Comparison of ENCODE assay signal across 28 cellular contexts in genomic region chr5:94130077-94130476, GRCh38.
"Had no signal": no experiment of that assay in that cellular context is flagged by ENCODE, and none has a peak within 500 bp of the region (broad histone marks: within the 10 kb centered on the region; RNA-seq: fewer than 3 reads in every experiment).

No MANE protein-coding gene starts in this region.

- ATAC-seq: naive thymus-derived CD4-positive, alpha-beta T cell; natural killer cell; psoas muscle; right cardiac atrium; right lobe of liver; stimulated activated memory B cell treated with anti-CD40 and anti-IgM and Interleukin-4, amounts not matched to agents 10 μg/mL and 1 μg/mL and 100 μg/mL, for 72 hours; stimulated activated naive CD8-positive, alpha-beta T cell treated with anti-CD3 and anti-CD28 coated beads, Interleukin-15, Interleukin-2, amounts not matched to agents 100 U/mL and 50 U/mL, for 24 hours had no signal

- H3K79me2 ChIP-seq: parathyroid adenoma had no signal

- H3K27ac Mint-ChIP-seq: naive thymus-derived CD4-positive, alpha-beta T cell; natural killer cell; nephron; progenitor cell of endocrine pancreas; stimulated activated memory B cell treated with anti-CD40 and anti-IgM and Interleukin-4, amounts not matched to agents 10 μg/mL and 1 μg/mL and 100 μg/mL, for 72 hours had no signal

- H3K4me1 Mint-ChIP-seq: naive thymus-derived CD4-positive, alpha-beta T cell; natural killer cell; nephron; stimulated activated memory B cell treated with anti-CD40 and anti-IgM and Interleukin-4, amounts not matched to agents 10 μg/mL and 1 μg/mL and 100 μg/mL, for 72 hours had no signal

- H3K27me3 Mint-ChIP-seq: progenitor cell of endocrine pancreas had no signal

- H3K36me3 ChIP-seq: ovary, right lobe of liver, sigmoid colon, stomach, thoracic aorta, thyroid gland, tibial nerve, upper lobe of left lung, vagina had no signal

- H3K9me3 Mint-ChIP-seq: natural killer cell had no signal

- H3K27me3 ChIP-seq: ovary, right lobe of liver, sigmoid colon, stomach, thyroid gland, tibial nerve, upper lobe of left lung, vagina had no signal

- FAIRE-seq: small intestine, urothelium cell line had no signal

- H3K27ac ChIP-seq: ovary, parathyroid adenoma, psoas muscle, right lobe of liver, sigmoid colon, stomach, thoracic aorta, thyroid gland, tibial nerve, upper lobe of left lung, vagina had no signal

- H3K36me3 Mint-ChIP-seq: natural killer cell had no signal

- H3K9ac ChIP-seq: parathyroid adenoma had no signal

- H2AFZ ChIP-seq: parathyroid adenoma had no signal

- H3K4me3 ChIP-seq: ovary, psoas muscle, right lobe of liver, sigmoid colon, stomach, thoracic aorta, thyroid gland, tibial nerve, upper lobe of left lung, vagina had no signal

- H3K4me1 ChIP-seq: parathyroid adenoma, psoas muscle, right lobe of liver, sigmoid colon, stomach, thyroid gland, tibial nerve, upper lobe of left lung, vagina had no signal

- DNase-seq: naive thymus-derived CD4-positive, alpha-beta T cell; natural killer cell; occipital lobe; ovary; posterior cingulate gyrus; psoas muscle; right cardiac atrium; right lobe of liver; sigmoid colon; small intestine; stimulated activated CD4-positive, alpha-beta T cell treated with anti-CD3 and anti-CD28 coated beads, Interleukin-15, amount 100 ng/mL, for 24 hours; stimulated activated CD4-positive, alpha-beta T cell treated with anti-CD3 and anti-CD28 coated beads, Interleukin-2, amount 100 ng/mL, for 24 hours; stimulated activated CD4-positive, alpha-beta T cell treated with anti-CD3 and anti-CD28 coated beads, Interleukin-2, amount 100 ng/mL, for 48 hours; stimulated activated CD4-positive, alpha-beta T cell treated with anti-CD3 and anti-CD28 coated beads, Interleukin-4, amount 100 ng/mL, for 24 hours; stimulated activated naive CD4-positive, alpha-beta T cell; stimulated activated naive CD8-positive, alpha-beta T cell treated with anti-CD3 and anti-CD28 coated beads, Interleukin-15, Interleukin-2, amounts not matched to agents 100 U/mL and 50 U/mL, for 24 hours; stomach; thyroid gland; trophoblast cell; upper lobe of left lung had no signal

- H3K9me3 ChIP-seq: ovary, psoas muscle, right lobe of liver, thoracic aorta, thyroid gland, upper lobe of left lung, vagina had no signal

- H3K4me3 Mint-ChIP-seq: naive thymus-derived CD4-positive, alpha-beta T cell; natural killer cell; nephron; stimulated activated memory B cell treated with anti-CD40 and anti-IgM and Interleukin-4, amounts not matched to agents 10 μg/mL and 1 μg/mL and 100 μg/mL, for 72 hours had no signal
